8 cellular contexts compared by ENCODE assay signal in the genomic region with DNA sequence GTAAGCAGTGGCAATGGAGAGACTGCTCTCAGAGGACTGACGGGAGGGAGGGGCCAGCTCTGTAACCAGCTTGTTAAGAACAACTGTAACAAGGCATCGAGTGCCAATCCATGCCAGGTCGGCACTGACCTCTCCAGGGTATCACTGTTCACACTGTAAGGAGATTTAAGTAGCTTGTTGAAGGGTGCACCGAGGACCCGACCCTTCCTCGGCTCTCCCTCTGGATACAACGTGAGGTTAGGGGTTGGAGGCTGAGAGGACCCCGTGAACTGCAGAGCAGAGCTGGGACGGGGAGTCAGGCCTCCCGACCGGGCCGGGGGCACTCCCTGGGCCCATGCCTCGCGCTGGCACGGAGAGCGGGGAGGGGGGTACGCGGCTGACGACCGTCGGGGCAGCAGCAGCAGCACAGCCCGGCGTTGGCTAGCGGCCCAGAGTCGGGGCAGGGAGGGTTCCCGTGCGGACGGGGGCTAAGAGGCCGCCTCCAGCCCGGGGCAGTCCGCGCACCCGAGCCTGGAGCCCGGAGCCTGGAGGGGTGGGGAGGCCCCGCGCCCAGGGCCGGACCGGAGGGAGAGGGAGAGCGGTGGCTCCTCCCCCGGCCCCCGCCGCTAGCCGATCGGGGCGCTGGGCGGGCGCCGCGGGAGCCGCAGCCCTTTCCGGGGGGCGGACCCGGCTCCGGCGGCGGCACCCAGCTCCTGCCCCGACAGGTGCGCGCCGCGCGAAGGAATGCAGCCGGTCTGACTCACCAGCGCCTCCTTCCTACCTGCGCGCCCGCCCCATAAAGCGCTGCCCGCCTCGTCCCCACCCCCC. TPM values are rescaled to one million over a fixed set of nuclear protein-coding genes. Genes with fewer than 3 reads are reported as not detected.
DNase-seq lines count a peak whose midpoint lies in the region; ATAC-seq and TF ChIP-seq lines count a peak whose summit lies in the region.

A gene (plus strand): TSS at position 804 of the 807 bp plus-strand sequence. CDS start 3,245 bp downstream, outside the sequence.

- H4K91ac ChIP-seq in IMR-90 (ENCODE audit: insufficient read depth, low read depth, low read length), result no peak within 1 kb of the TSS

- no TSS peak for BruUV-seq in IMR-90 (replicated peaks; lab: Mats Ljungman, UMichigan)

- CTCF ChIA-PET in IMR-90 (lab: Yijun Ruan, JAX), result no interaction called here

- H3K27me3 Mint-ChIP-seq in CD14-positive monocyte (ENCODE audit: low read depth in 3 of 3), result peaks cover 37 to 56% (median 40%) of the 10 kb centered on the region in 3 donors

- H2BK15ac ChIP-seq in IMR-90 (ENCODE audit: low read depth, low read length), result no peak within 1 kb of the TSS

- no peak within 1 kb of the TSS for H2BK120ac ChIP-seq in IMR-90 (ENCODE audit: low read depth, low read length)

- peaks cover 56% of the 10 kb centered on the region for H3K27me3 ChIP-seq in IMR-90 (ENCODE audit: control insufficient read depth, insufficient read depth, low read length)

- in situ Hi-C loops in IMR-90 (cut with MboI; ENCODE audit: low sequenced_read_pairs), result no loop called here

- H4K20me1 ChIP-seq in IMR-90 (ENCODE audit: insufficient read depth, low read length), result no peaks in the 10 kb centered on the region

- H3K56ac ChIP-seq in IMR-90 (ENCODE audit: extremely low read depth, insufficient read depth, low read length), result no peak within 1 kb of the TSS

- H3K9me3 ChIP-seq in IMR-90 (ENCODE audit: control insufficient read depth, insufficient read depth, low read length), result no peaks in the 10 kb centered on the region

- 3% methylated on average over 7 of the region's 70 CpGs; no CpG with 5 or more reads in 1 of the 2 experiments for WGBS in IMR-90 (ENCODE audit: extremely low coverage in 2 of 2, insufficient read length in 1 of 2), 2 experiments

- peaks cover 0 to 8% (median 3%) of the 10 kb centered on the region in 7 donors for H3K9me3 Mint-ChIP-seq in CD14-positive monocyte

- no peaks in the 10 kb centered on the region for H3K36me3 ChIP-seq in IMR-90 (ENCODE audit: control insufficient read depth, insufficient read depth, low read length)

- intact Hi-C loops in CD14-positive monocyte (cut with micrococcal nuclease) (no loop called here), IMR-90 (cut with micrococcal nuclease) (no loop called here)

- peak within 1 kb of the TSS; percentile 13; the same call in 1 of the 2 replicates for H3K4me3 ChIP-seq in IMR-90 (ENCODE audit: insufficient read depth, low read depth, low read length)

- H3K79me1 ChIP-seq in IMR-90 (ENCODE audit: low read depth in 1 of 2, low read length in 2 of 2), result no peaks in the 10 kb centered on the region

- H3K14ac ChIP-seq in IMR-90 (replicated peaks; ENCODE audit: low read depth, low read length), result no peak within 1 kb of the TSS

- peaks cover 3 to 5% of the 10 kb centered on the region in 2 donors for H3K36me3 Mint-ChIP-seq in CD14-positive monocyte

- no peak within 1 kb of the TSS for H3K27ac ChIP-seq in IMR-90 (ENCODE audit: insufficient read depth, low read length)

- POLR2A ChIA-PET in IMR-90 (lab: Charles Lee; ENCODE audit: unreplicated experiment), result no interaction called here

- TF ChIP-seq RAD21 in IMR-90 (IDR thresholded peaks at IDR 0.05; ENCODE audit: low read length), result no peak

- no peak within 1 kb of the TSS for H3K9ac ChIP-seq in IMR-90 (ENCODE audit: low read depth, low read length)

- dilution Hi-C loops in IMR-90 (cut with HindIII; ENCODE audit: low sequenced_read_pairs, unreplicated experiment), result no loop called here

- H3K23ac ChIP-seq in IMR-90 (ENCODE audit: low read depth, low read length), result peak within 1 kb of the TSS; percentile 51; the same call in 1 of the 2 replicates

- no peak for DNase-seq in CD14-positive monocyte (ENCODE audit: low spot score)
- DNase-seq in IMR-90, result no peak
- DNase-seq in activated CD4-positive, alpha-beta T cell treated with anti-CD3 and anti-CD28 coated beads, Interleukin-2, amount 50 U/mL, for 1 hour, result peak; percentile 70
- peak in 1 of 2 donors; percentile 40 for DNase-seq in dermis microvascular lymphatic vessel endothelial cell (ENCODE audit: low read depth in 2 of 2)
- DNase-seq in mesenteric fat pad (ENCODE audit: low spot score), result no peak
- peak; percentile 10 to 38 for DNase-seq in stimulated activated CD8-positive, alpha-beta memory T cell treated with anti-CD3 and anti-CD28 coated beads, Interleukin-15, amount 100 ng/mL, for 4 hours (ENCODE audit: low read depth in 2 of 2)
- no peak for DNase-seq in NCI-H1092 treated with DMSO at 0.1 percent for 48 hours (lab: John Stamatoyannopoulos, UW)

- H2AK9ac ChIP-seq in IMR-90 (replicated peaks; ENCODE audit: low read depth, low read length, poor library complexity), result peak within 1 kb of the TSS; percentile 24

- no peak within 1 kb of the TSS for H4K5ac ChIP-seq in IMR-90 (ENCODE audit: low read depth, low read length)

- H3K9me1 ChIP-seq in IMR-90 (ENCODE audit: insufficient read depth, low read length), result no peaks in the 10 kb centered on the region

- ATAC-seq in IMR-90 (ENCODE audit: low read depth), result peak; percentile 52
- ATAC-seq in HG03039 (IDR thresholded peaks at IDR 0.05; ENCODE audit: unreplicated experiment), result no peak

- H3K4ac ChIP-seq in IMR-90 (ENCODE audit: low read depth, low read length), result no peak within 1 kb of the TSS

- H4K8ac ChIP-seq in IMR-90 (ENCODE audit: low read depth in 2 of 2, low read length in 2 of 2), result no peak within 1 kb of the TSS

- H3K4me1 ChIP-seq in IMR-90 (ENCODE audit: control insufficient read depth, insufficient read depth, low read length), result no peaks in the 10 kb centered on the region

- peak within 1 kb of the TSS; percentile 78 for H2AFZ ChIP-seq in IMR-90 (replicated peaks; ENCODE audit: low read length, poor library complexity)

- TF ChIP-seq CTCF in CD14-positive monocyte (IDR thresholded peaks at IDR 0.05) (no peak), IMR-90 (conservative IDR thresholded peaks at IDR 0.05; ENCODE audit: low read depth, low read length) (no peak)

- H3K4me3 Mint-ChIP-seq in CD14-positive monocyte, result peak within 1 kb of the TSS; percentile 70 to 88

- H3K4me1 Mint-ChIP-seq in CD14-positive monocyte, result peaks cover 9% of the 10 kb centered on the region

- no peak for TF ChIP-seq POLR2A in IMR-90 (IDR thresholded peaks at IDR 0.05; ENCODE audit: low read depth, low read length)

- no peak within 1 kb of the TSS for H2BK5ac ChIP-seq in IMR-90 (ENCODE audit: low read depth, low read length, poor library complexity, severe bottlenecking)

- H2BK20ac ChIP-seq in IMR-90 (ENCODE audit: low read depth, low read length), result no peak within 1 kb of the TSS

- H3K18ac ChIP-seq in IMR-90 (ENCODE audit: low read depth, low read length), result no peak within 1 kb of the TSS

- peak within 1 kb of the TSS in 1 of 7 donors; percentile 18 for H3K27ac Mint-ChIP-seq in CD14-positive monocyte

- H2AK5ac ChIP-seq in IMR-90 (ENCODE audit: low read depth, low read length), result no peak within 1 kb of the TSS

- H3K4me2 ChIP-seq in IMR-90 (ENCODE audit: low read depth, low read length), result peak within 1 kb of the TSS; percentile 50; the same call in 1 of the 2 replicates

TF ChIP-seq in IMR-90, 13 proteins besides CTCF, POLR2A, EP300 and RAD21:
- TF ChIP-seq MXI1 (IDR thresholded peaks at IDR 0.05; ENCODE audit: borderline replicate concordance, low read depth, low read length) (no peak), MAZ (IDR thresholded peaks at IDR 0.05; ENCODE audit: borderline replicate concordance, low read depth, low read length) (no peak), RCOR1 (IDR thresholded peaks at IDR 0.05; ENCODE audit: insufficient replicate concordance, low read length) (no peak), NFE2L2 (IDR thresholded peaks at IDR 0.05; ENCODE audit: low read depth, low read length) (no peak), CEBPB (IDR thresholded peaks at IDR 0.05; ENCODE audit: low read depth, low read length) (no peak), MAFK (IDR thresholded peaks at IDR 0.05; ENCODE audit: low read depth, low read length) (no peak), SMC3 (IDR thresholded peaks at IDR 0.05; ENCODE audit: low read depth, low read length) (no peak), BHLHE40 (IDR thresholded peaks at IDR 0.05; ENCODE audit: low read depth, low read length) (no peak), CHD1 (IDR thresholded peaks at IDR 0.05; ENCODE audit: low read depth, low read length) (no peak), FOS (IDR thresholded peaks at IDR 0.05; ENCODE audit: low read depth, low read length) (no peak), RFX5 (IDR thresholded peaks at IDR 0.05; ENCODE audit: low read depth, low read length) (no peak)
- TF ChIP-seq, protein P1, sequence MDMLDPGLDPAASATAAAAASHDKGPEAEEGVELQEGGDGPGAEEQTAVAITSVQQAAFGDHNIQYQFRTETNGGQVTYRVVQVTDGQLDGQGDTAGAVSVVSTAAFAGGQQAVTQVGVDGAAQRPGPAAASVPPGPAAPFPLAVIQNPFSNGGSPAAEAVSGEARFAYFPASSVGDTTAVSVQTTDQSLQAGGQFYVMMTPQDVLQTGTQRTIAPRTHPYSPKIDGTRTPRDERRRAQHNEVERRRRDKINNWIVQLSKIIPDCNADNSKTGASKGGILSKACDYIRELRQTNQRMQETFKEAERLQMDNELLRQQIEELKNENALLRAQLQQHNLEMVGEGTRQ (IDR thresholded peaks at IDR 0.05; ENCODE audit: low read depth, low read length), result no peak
- TF ChIP-seq, protein P2, sequence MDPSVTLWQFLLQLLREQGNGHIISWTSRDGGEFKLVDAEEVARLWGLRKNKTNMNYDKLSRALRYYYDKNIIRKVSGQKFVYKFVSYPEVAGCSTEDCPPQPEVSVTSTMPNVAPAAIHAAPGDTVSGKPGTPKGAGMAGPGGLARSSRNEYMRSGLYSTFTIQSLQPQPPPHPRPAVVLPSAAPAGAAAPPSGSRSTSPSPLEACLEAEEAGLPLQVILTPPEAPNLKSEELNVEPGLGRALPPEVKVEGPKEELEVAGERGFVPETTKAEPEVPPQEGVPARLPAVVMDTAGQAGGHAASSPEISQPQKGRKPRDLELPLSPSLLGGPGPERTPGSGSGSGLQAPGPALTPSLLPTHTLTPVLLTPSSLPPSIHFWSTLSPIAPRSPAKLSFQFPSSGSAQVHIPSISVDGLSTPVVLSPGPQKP (IDR thresholded peaks at IDR 0.05; ENCODE audit: borderline replicate concordance, low read depth, low read length), result no peak

RNA-seq across cellular contexts. Expression of the gene that starts here (rescaled TPM):
- under 1 TPM in 1 of 2 donors, not detected in 1; 0.82 TPM for polyA plus RNA-seq in CD14-positive monocyte
- total RNA-seq in IMR-90 (2012; rRNA removed), result under 0.01 TPM in 1 of 2 replicates, not detected in the other
- 0.27 and 0.39 TPM in 2 replicates for polyA plus RNA-seq in IMR-90 (2012; rRNA removed)
- 0.04 and 0.36 TPM in 2 replicates for polyA plus RNA-seq in IMR-90 (2012; cell fraction: cytosol; rRNA removed)
- polyA plus RNA-seq in IMR-90 (2012; cell fraction: nucleus; rRNA removed; ENCODE audit: low replicate concordance), result 0.63 and 1.5 TPM in 2 replicates
- total RNA-seq in dermis microvascular lymphatic vessel endothelial cell, result 16.9 and 37.6 TPM in 2 replicates
- 13.9 TPM for total RNA-seq in mesenteric fat pad

Comparison
In these comparisons a context has a peak if more than half of its experiments do, and no peak if none do; other contexts are left out.
1. RNA of the gene that starts here (total RNA-seq): 16.9 to 37.6 TPM in dermis microvascular lymphatic vessel endothelial cell and 13.9 TPM in mesenteric fat pad (single experiment); under 0.01 TPM in IMR-90; every median in the first group is over 10 times any median in the second.
2. DNase-seq: peak in activated CD4-positive, alpha-beta T cell treated with anti-CD3 and anti-CD28 coated beads, Interleukin-2, amount 50 U/mL, for 1 hour (single experiment) and stimulated activated CD8-positive, alpha-beta memory T cell treated with anti-CD3 and anti-CD28 coated beads, Interleukin-15, amount 100 ng/mL, for 4 hours (2 of 2); none in CD14-positive monocyte (single experiment), IMR-90 (single experiment), mesenteric fat pad (single experiment) and NCI-H1092 treated with DMSO at 0.1 percent for 48 hours (single experiment).